ENCODE assay signal across 26 cellular contexts in the genomic region with DNA sequence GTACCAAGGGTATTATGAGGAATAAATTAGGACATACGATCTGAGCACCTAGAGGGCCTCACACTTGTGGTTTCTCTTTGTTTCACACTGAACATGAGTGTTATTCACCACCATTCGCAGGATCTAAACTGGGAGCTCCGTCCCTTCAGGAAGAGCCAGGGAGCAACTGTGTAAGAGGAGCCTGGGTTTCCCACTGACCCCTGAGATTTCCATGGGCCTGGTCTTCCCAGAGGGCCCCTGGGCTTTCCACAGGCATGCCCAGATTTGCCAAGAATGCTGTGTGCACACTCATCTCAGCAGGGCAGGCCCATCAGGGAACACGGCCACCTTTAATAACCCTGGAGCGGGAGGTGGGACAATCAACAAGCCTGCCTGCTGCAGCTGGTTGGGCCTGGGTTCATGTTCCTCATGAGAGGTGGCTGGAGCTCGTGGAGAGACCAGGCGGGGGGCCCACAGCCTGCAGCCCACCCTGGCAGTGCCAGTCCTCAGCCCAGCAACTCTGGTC.
DNase-seq lines count a peak whose midpoint lies in the region; TF ChIP-seq lines count a peak whose summit lies in the region.
"Had no signal": no experiment of that assay in that cellular context is flagged by ENCODE, and none has a peak within 500 bp of the region (broad histone marks: within the 10 kb centered on the region; RNA-seq: fewer than 3 reads in every experiment).

No MANE protein-coding gene starts in this region.

- TF ChIP-seq CTCF in GM10266 (IDR thresholded peaks at IDR 0.05; ENCODE audit: control insufficient read depth, insufficient read depth, low read depth, missing control alignments), result no peak

- no peaks in the 10 kb centered on the region for H3K27me3 ChIP-seq in thymus (ENCODE audit: control insufficient read depth, insufficient read depth)
- H3K27me3 ChIP-seq: ovary, upper lobe of right lung had no signal

- peak overlapping the region; percentile 67 for H3K27ac ChIP-seq in epithelial cell of prostate
- peak overlapping the region; percentile 26 for H3K27ac ChIP-seq in thymus (ENCODE audit: low read depth)
- H3K27ac ChIP-seq: GM23248, ovary, PC-9, upper lobe of right lung had no signal

- H3K9me3 ChIP-seq in thymus (ENCODE audit: control insufficient read depth), result no peaks in the 10 kb centered on the region
- H3K9me3 ChIP-seq: ovary, upper lobe of right lung had no signal

- no peak overlapping the region for H3K4me3 ChIP-seq in thymus (ENCODE audit: low read length)
- H3K4me3 ChIP-seq: GM23248, ovary, PC-9, upper lobe of right lung had no signal

- DNase-seq in NCI-H146 (lab: John Stamatoyannopoulos, UW) (peak; percentile 22), NCI-H146 treated with DMSO at 0.1 percent for 48 hours (lab: John Stamatoyannopoulos, UW; ENCODE audit: unreplicated experiment) (no peak), NCI-H2171 treated with DMSO at 0.1 percent for 48 hours (lab: John Stamatoyannopoulos, UW) (peak; percentile 49), epithelial cell of prostate (ENCODE audit: low read depth, low spot score) (no peak), anterior cingulate cortex (lab: John Stamatoyannopoulos, UW) (no peak), GM10266 (ENCODE audit: extremely low spot score) (no peak), A172 (ENCODE audit: low spot score) (no peak)
- DNase-seq: 8988T; activated CD4-positive, alpha-beta T cell treated with anti-CD3 and anti-CD28 coated beads, Interleukin-2, amount 50 U/mL, for 48 hours; activated CD4-positive, CD25-positive, alpha-beta regulatory T cell treated with anti-CD3 and anti-CD28 coated beads, Interleukin-2, amount 50 U/mL, for 72 hours; activated naive CD4-positive, alpha-beta T cell treated with anti-CD3 and anti-CD28 coated beads for 36 hours; CD4-positive, CD25-positive, alpha-beta regulatory T cell; cerebellar nuclear complex; dermis blood vessel endothelial cell; endodermal cell; GM23248; left cardiac atrium; NCI-H1930; NCI-H524 treated with DMSO at 0.1 percent for 48 hours; ovary; PC-9; retina; Right ventricle myocardium superior; T-helper 2 cell; upper lobe of right lung had no signal

- H3K4me1 ChIP-seq in thymus (ENCODE audit: control insufficient read depth, insufficient read depth, low read length), result no peaks in the 10 kb centered on the region
- H3K4me1 ChIP-seq: upper lobe of right lung had no signal

- no peaks in the 10 kb centered on the region for H3K36me3 ChIP-seq in thymus (ENCODE audit: control insufficient read depth, insufficient read depth)
- H3K36me3 ChIP-seq: ovary, upper lobe of right lung had no signal

- WGBS in thymus, result 78% methylated on average over 7 of the region's 7 CpGs

Comparison
In these comparisons a context has a peak if more than half of its experiments do, and no peak if none do; other contexts are left out.
1. DNase-seq: peak in NCI-H146 (single experiment) and NCI-H2171 treated with DMSO at 0.1 percent for 48 hours (single experiment); none in NCI-H146 treated with DMSO at 0.1 percent for 48 hours (single experiment), epithelial cell of prostate (single experiment), anterior cingulate cortex (0 of 58), GM10266 (single experiment) and A172 (single experiment).